ENCODE assay signal across 9 cellular contexts in the genomic region with DNA sequence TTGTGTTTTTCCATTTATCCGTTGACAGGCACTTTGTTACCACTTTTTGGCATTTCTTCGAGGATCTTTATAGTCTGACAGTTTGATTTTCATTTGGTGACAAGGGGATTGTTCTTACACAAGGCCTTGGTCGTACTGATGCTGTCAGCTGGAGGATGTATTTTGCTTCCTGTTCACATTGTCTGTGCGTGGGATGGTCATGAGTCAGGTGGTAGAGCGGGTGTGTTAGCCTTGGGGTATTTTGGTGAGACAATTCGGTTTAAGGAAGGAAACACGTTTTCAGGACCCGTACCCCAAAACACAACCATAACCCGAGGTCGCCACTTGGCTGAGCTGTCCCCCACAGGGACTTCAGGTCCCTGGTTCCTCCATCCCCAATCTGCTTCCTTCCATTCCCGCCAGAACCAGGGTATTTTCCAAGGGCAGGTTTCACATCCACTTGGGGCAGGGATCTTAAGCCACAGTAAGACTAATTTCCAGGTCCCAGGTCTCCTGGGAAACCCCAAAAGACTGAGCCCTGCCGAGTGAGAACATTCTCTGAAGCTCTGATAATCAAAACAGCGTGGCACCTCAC. TPM values are rescaled to one million over a fixed set of nuclear protein-coding genes. Genes with fewer than 3 reads are reported as not detected.
A peak's percentile ranks its signal among the peaks of the same experiment; 100 is the strongest.
DNase-seq lines count a peak whose midpoint lies in the region; ATAC-seq, FAIRE-seq and TF ChIP-seq lines count a peak whose summit lies in the region.
"Had no signal": no experiment of that assay in that cellular context is flagged by ENCODE, and none has a peak within 500 bp of the region (broad histone marks: within the 10 kb centered on the region; RNA-seq: fewer than 3 reads in every experiment).

No MANE protein-coding gene starts in this region.

- peaks cover 4% of the 10 kb centered on the region for H3K36me3 Mint-ChIP-seq in CD4-positive, CD25-positive, alpha-beta regulatory T cell

- H3K27me3 Mint-ChIP-seq in CD4-positive, CD25-positive, alpha-beta regulatory T cell: no peaks in the 10 kb centered on the region

- H3K4me3 Mint-ChIP-seq in CD4-positive, CD25-positive, alpha-beta regulatory T cell: peak overlapping the region in 2 of 4 donors; percentile 45 to 46

- FAIRE-seq in kidney (lab: Jason Lieb, UNC): no peak
- FAIRE-seq: colon had no signal

- peak overlapping the region; percentile 63 to 85 (median 71) for H3K27ac Mint-ChIP-seq in CD4-positive, CD25-positive, alpha-beta regulatory T cell

- no peaks in the 10 kb centered on the region for H3K9me2 ChIP-seq in Karpas-422 (replicated peaks; ENCODE audit: insufficient read depth, low read length)

- no peaks in the 10 kb centered on the region for H3K27me3 ChIP-seq in CD4-positive, CD25-positive, alpha-beta regulatory T cell (ENCODE audit: control insufficient read depth, insufficient read depth, low read length)
- H3K27me3 ChIP-seq in brain microvascular endothelial cell (replicated peaks) (no peaks in the 10 kb centered on the region), osteoblast (ENCODE audit: insufficient read depth, low read length) (no peaks in the 10 kb centered on the region), Karpas-422 (ENCODE audit: low read length) (no peaks in the 10 kb centered on the region)

- H3K27ac ChIP-seq in CD4-positive, CD25-positive, alpha-beta regulatory T cell (ENCODE audit: insufficient read depth, low read length, poor library complexity, severe bottlenecking): peak overlapping the region; percentile 33
- H3K27ac ChIP-seq in RWPE1 (peak overlapping the region; percentile 27; the same call in 1 of the 2 replicates), brain microvascular endothelial cell (peak overlapping the region; percentile 75), osteoblast (ENCODE audit: low read depth, low read length) (peak overlapping the region; percentile 98), kidney (ENCODE audit: low read depth in 2 of 2, low read length in 2 of 2) (no peak overlapping the region), Karpas-422 (ENCODE audit: low read length) (no peak overlapping the region)

- H4K20me1 ChIP-seq in osteoblast (ENCODE audit: insufficient read depth, low read length) (peaks cover 2% of the 10 kb centered on the region), Karpas-422 (ENCODE audit: insufficient read depth, low read depth, low read length) (peaks cover 42% of the 10 kb centered on the region)

- CTCF ChIA-PET in RWPE1 (lab: Yijun Ruan, JAX): no interaction called here

- peak; percentile 60 to 73 for ATAC-seq in CD4-positive, CD25-positive, alpha-beta regulatory T cell (ENCODE audit: low read depth in 2 of 2)

- peak overlapping the region; percentile 14 for H3K4me2 ChIP-seq in osteoblast (ENCODE audit: insufficient read depth, low read length)
- H3K4me2 ChIP-seq in Karpas-422 (ENCODE audit: low read depth, low read length, poor library complexity, severe bottlenecking): no peak overlapping the region

- H3K79me2 ChIP-seq in osteoblast (ENCODE audit: insufficient read depth, low read length) (peaks cover 97% of the 10 kb centered on the region), Karpas-422 (ENCODE audit: low read length) (peaks cover 97% of the 10 kb centered on the region)

- POLR2A ChIA-PET in RWPE1 (lab: Yijun Ruan, JAX; ENCODE audit: low non-redundant PET): interaction anchor here (0.6 kb wide), 1 partner anchor 571 kb away, joined by 3 read pairs; no protein-coding TSS in a partner anchor

- intact Hi-C loops in kidney (cut with DNase I): no loop called here

- H3K36me3 ChIP-seq in CD4-positive, CD25-positive, alpha-beta regulatory T cell (ENCODE audit: control insufficient read depth, insufficient read depth, low read length): peaks cover 6% of the 10 kb centered on the region
- H3K36me3 ChIP-seq in brain microvascular endothelial cell (replicated peaks): peaks cover 18% of the 10 kb centered on the region
- H3K36me3 ChIP-seq in osteoblast (ENCODE audit: insufficient read depth, low read length): peaks cover 32% of the 10 kb centered on the region
- H3K36me3 ChIP-seq in kidney (ENCODE audit: control insufficient read depth in 1 of 2, insufficient read depth in 2 of 2, low read length in 2 of 2): no peaks in the 10 kb centered on the region
- no peaks in the 10 kb centered on the region for H3K36me3 ChIP-seq in Karpas-422 (ENCODE audit: insufficient read depth, low read length)

- no peak for TF ChIP-seq CTCF in RWPE1 (conservative IDR thresholded peaks at IDR 0.05; ENCODE audit: low read depth)
- TF ChIP-seq CTCF in brain microvascular endothelial cell (IDR thresholded peaks at IDR 0.05; ENCODE audit: low read depth, low read length, missing control alignments): no peak
- TF ChIP-seq CTCF in osteoblast (IDR thresholded peaks at IDR 0.05; ENCODE audit: extremely low read depth, low read depth, low read length): no peak
- TF ChIP-seq CTCF in kidney (IDR thresholded peaks at IDR 0.05; ENCODE audit: borderline replicate concordance, extremely low read depth, insufficient read depth): no peak

- H3K4me1 Mint-ChIP-seq in CD4-positive, CD25-positive, alpha-beta regulatory T cell: peaks cover 6 to 72% (median 43%) of the 10 kb centered on the region in 4 donors

- no peaks in the 10 kb centered on the region for H3K9me3 ChIP-seq in CD4-positive, CD25-positive, alpha-beta regulatory T cell (ENCODE audit: control insufficient read depth in 2 of 2, low read length in 2 of 2)
- no peaks in the 10 kb centered on the region for H3K9me3 ChIP-seq in osteoblast (ENCODE audit: low read depth, low read length)
- H3K9me3 ChIP-seq in kidney (ENCODE audit: control insufficient read depth in 1 of 2, low read length in 2 of 2): no peaks in the 10 kb centered on the region
- no peaks in the 10 kb centered on the region for H3K9me3 ChIP-seq in Karpas-422 (ENCODE audit: low read length)

- in situ Hi-C loops in brain microvascular endothelial cell (cut with HindIII; ENCODE audit: low pct_ligation_motif_present, low sequenced_read_pairs): no loop called here

- H3K9me3 Mint-ChIP-seq in CD4-positive, CD25-positive, alpha-beta regulatory T cell: peaks cover 0 to 2% (median 0%) of the 10 kb centered on the region in 7 donors

- H3K9ac ChIP-seq in kidney (ENCODE audit: low read length in 2 of 2) (no peak overlapping the region), Karpas-422 (ENCODE audit: low read length) (no peak overlapping the region)

- H2AFZ ChIP-seq in osteoblast (ENCODE audit: low read length) (no peak overlapping the region), Karpas-422 (ENCODE audit: low read length) (no peak overlapping the region)

- H3K4me1 ChIP-seq in CD4-positive, CD25-positive, alpha-beta regulatory T cell (ENCODE audit: control insufficient read depth, insufficient read depth, low read length, poor library complexity, severe bottlenecking): peaks cover 31% of the 10 kb centered on the region
- H3K4me1 ChIP-seq in osteoblast (ENCODE audit: insufficient read depth, low read length) (peaks cover 35% of the 10 kb centered on the region), kidney (ENCODE audit: control insufficient read depth in 1 of 2, insufficient read depth in 1 of 2, low read depth in 1 of 2, low read length in 2 of 2) (no peaks in the 10 kb centered on the region), Karpas-422 (ENCODE audit: low read length) (peaks cover 25% of the 10 kb centered on the region)

- peak overlapping the region; percentile 13 for H3K4me3 ChIP-seq in CD4-positive, CD25-positive, alpha-beta regulatory T cell (ENCODE audit: low read depth, low read length)
- no peak overlapping the region for H3K4me3 ChIP-seq in brain microvascular endothelial cell (ENCODE audit: low read depth, low read length)
- H3K4me3 ChIP-seq in osteoblast (ENCODE audit: insufficient read depth, low read length): no peak overlapping the region
- no peak overlapping the region for H3K4me3 ChIP-seq in kidney (ENCODE audit: low read length in 2 of 2)
- H3K4me3 ChIP-seq in Karpas-422 (ENCODE audit: low read length): no peak overlapping the region

- peak in 1 of 3 donors; percentile 64 for DNase-seq in CD4-positive, CD25-positive, alpha-beta regulatory T cell
- DNase-seq in RWPE1 (ENCODE audit: low spot score) (no peak), brain microvascular endothelial cell (peak; percentile 66), osteoblast (ENCODE audit: insufficient read length, low spot score, missing footprints) (peak; percentile 84), kidney (no peak), NCI-H748 treated with DMSO at 0.1 percent for 48 hours (lab: John Stamatoyannopoulos, UW) (no peak), Karpas-422 (no peak), NCI-H69 (lab: John Stamatoyannopoulos, UW) (no peak)

RNA-seq across cellular contexts. Expression of a gene that starts 15.0 kb away (rescaled TPM):
- 252 TPM for total RNA-seq in CD4-positive, CD25-positive, alpha-beta regulatory T cell
- 1 to 10 TPM; 3.4 to 6.7 (median 4.9) TPM for polyA plus RNA-seq in CD4-positive, CD25-positive, alpha-beta regulatory T cell
- 86.9 and 96.6 TPM in 2 replicates for total RNA-seq in osteoblast
- 68.1 TPM for total RNA-seq in kidney
- 14.7 TPM for polyA plus RNA-seq in kidney (ENCODE audit: insufficient read depth, low read depth, low replicate concordance)
- 80.1 and 114 TPM in 2 replicates for total RNA-seq in Karpas-422 (2014; rRNA removed; shearing (Covaris generic); ENCODE audit: low replicate concordance)

RNA-seq across cellular contexts. Expression of a gene that starts 15.3 kb away (rescaled TPM):
- 26.9 TPM for total RNA-seq in CD4-positive, CD25-positive, alpha-beta regulatory T cell
- 10 to 100 TPM; 11.0 to 12.7 (median 11.1) TPM for polyA plus RNA-seq in CD4-positive, CD25-positive, alpha-beta regulatory T cell
- total RNA-seq in osteoblast (1.8 and 2.1 TPM in 2 replicates), kidney (6.9 TPM)
- polyA plus RNA-seq in kidney (ENCODE audit: insufficient read depth, low read depth, low replicate concordance): 5.2 TPM
- 17.6 and 20.4 TPM in 2 replicates for total RNA-seq in Karpas-422 (2014; rRNA removed; shearing (Covaris generic); ENCODE audit: low replicate concordance)

Comparison
In these comparisons a context has a peak if more than half of its experiments do, and no peak if none do; other contexts are left out.
1. DNase-seq: peak in brain microvascular endothelial cell (single experiment) and osteoblast (single experiment); none in RWPE1 (single experiment), kidney (single experiment), NCI-H748 treated with DMSO at 0.1 percent for 48 hours (single experiment), Karpas-422 (single experiment) and NCI-H69 (single experiment).
2. H3K27ac ChIP-seq: peak in CD4-positive, CD25-positive, alpha-beta regulatory T cell (single experiment), RWPE1 (single experiment), brain microvascular endothelial cell (single experiment) and osteoblast (single experiment); none in kidney (0 of 2) and Karpas-422 (single experiment).